In genomic region chr10:119346063-119346835, GRCh38 we compare ENCODE assay signal across 2 cellular contexts.
TF ChIP-seq lines count a peak whose summit lies in the region.

No MANE protein-coding gene starts in this region.

TF ChIP-seq in GM23338, 12 proteins besides CTCF, POLR2A, EP300 and RAD21:
- no peak for TF ChIP-seq POLR2AphosphoS5 (IDR thresholded peaks at IDR 0.05; ENCODE audit: low read depth)
- TF ChIP-seq NANOG (IDR thresholded peaks at IDR 0.05; ENCODE audit: borderline replicate concordance), result no peak
- no peak for TF ChIP-seq ZNF331 (CRISPR knock-in tag; IDR thresholded peaks at IDR 0.05; ENCODE audit: low read depth)
- TF ChIP-seq EZH2 (IDR thresholded peaks at IDR 0.05; ENCODE audit: low read depth, unreplicated experiment), result no peak
- no peak for TF ChIP-seq ETS1 (IDR thresholded peaks at IDR 0.05)
- TF ChIP-seq ZNF114 (CRISPR knock-in tag; IDR thresholded peaks at IDR 0.05), result no peak
- no peak for TF ChIP-seq EZH2phosphoT487 (IDR thresholded peaks at IDR 0.05; ENCODE audit: unreplicated experiment)
- no peak for TF ChIP-seq CREB1 (CRISPR knock-in tag; IDR thresholded peaks at IDR 0.05; ENCODE audit: low read depth)
- no peak for TF ChIP-seq ZNF462 (CRISPR knock-in tag; IDR thresholded peaks at IDR 0.05)
- TF ChIP-seq JUNB (IDR thresholded peaks at IDR 0.05; ENCODE audit: unreplicated experiment), result no peak
- no peak for TF ChIP-seq REST (IDR thresholded peaks at IDR 0.05; ENCODE audit: unreplicated experiment)
- TF ChIP-seq STAT1 (IDR thresholded peaks at IDR 0.05; ENCODE audit: unreplicated experiment), result no peak

TF ChIP-seq in H1, 55 proteins besides CTCF, POLR2A, EP300 and RAD21:
- TF ChIP-seq ZNF274 (IDR thresholded peaks at IDR 0.05; ENCODE audit: borderline replicate concordance, extremely low read depth, low read length), result no peak
- no peak for TF ChIP-seq SIRT6 (IDR thresholded peaks at IDR 0.05; ENCODE audit: low read length)
- TF ChIP-seq MAX (IDR thresholded peaks at IDR 0.05), result no peak
- TF ChIP-seq SUZ12 (IDR thresholded peaks at IDR 0.05; ENCODE audit: low read length), result no peak
- no peak for TF ChIP-seq TEAD4 (IDR thresholded peaks at IDR 0.05; ENCODE audit: low read depth, low read length)
